ENCODE assay signal across 23 cellular contexts in the genomic region with DNA sequence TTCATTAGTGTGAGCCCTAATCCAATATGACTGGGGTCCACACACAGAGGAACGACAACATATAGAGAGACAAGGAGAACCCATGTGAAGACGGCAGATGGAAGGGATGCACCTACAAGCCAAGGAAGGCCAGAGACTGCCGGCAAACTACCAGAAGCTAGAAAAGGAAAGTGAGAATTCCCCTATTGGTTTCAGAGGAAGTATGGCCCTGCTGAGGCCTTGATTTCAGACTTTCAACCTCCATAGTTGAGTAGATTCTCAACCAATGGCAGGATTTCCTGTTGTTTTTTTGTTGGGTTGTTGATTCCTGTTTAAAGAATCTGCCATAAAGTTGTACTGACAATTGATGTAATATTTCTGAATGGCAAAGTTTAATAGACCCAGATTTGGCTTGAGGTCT.
DNase-seq lines count a peak whose midpoint lies in the region; ATAC-seq and TF ChIP-seq lines count a peak whose summit lies in the region.
"Had no signal": no experiment of that assay in that cellular context is flagged by ENCODE, and none has a peak within 500 bp of the region (broad histone marks: within the 10 kb centered on the region; RNA-seq: fewer than 3 reads in every experiment).

No MANE protein-coding gene starts in this region.

- DNase-seq in GM12865 (ENCODE audit: low read depth) (peak; percentile 10), HT-29 (ENCODE audit: low spot score) (no peak)
- no peak for DNase-seq in activated CD4-positive, alpha-beta T cell treated with anti-CD3 and anti-CD28 coated beads for 1 hour
- DNase-seq: activated CD4-positive, alpha-beta T cell treated with anti-CD3 and anti-CD28 coated beads, Interleukin-2, amount 50 U/mL, for 1 hour; activated naive CD4-positive, alpha-beta T cell treated with anti-CD3 and anti-CD28 coated beads for 36 hours; cerebellar nuclear complex; endodermal cell; GOT3; head of caudate nucleus; immature natural killer cell; KBM-7; NCI-H2081; NCI-H446 treated with DMSO at 0.1 percent for 48 hours; right cardiac atrium; stimulated activated naive B cell treated with anti-CD40 and anti-IgM and Interleukin-4, amounts not matched to agents 10 μg/mL and 1 μg/mL and 100 μg/mL, for 72 hours; thyroid gland had no signal

- TF ChIP-seq CTCF in GM12865 (IDR thresholded peaks at IDR 0.05; ENCODE audit: insufficient read depth, low read depth, low read length, missing control alignments): no peak

- no peak overlapping the region for H3K4me3 ChIP-seq in GM12865 (ENCODE audit: low read depth, low read length)
- H3K4me3 ChIP-seq: ascending aorta; BLaER1 treated with 17β-estradiol and CSF1 and Interleukin-3, amounts not matched to agents 10 nM and 100 nM; thyroid gland had no signal

- ATAC-seq in GM19395 (IDR thresholded peaks at IDR 0.05; ENCODE audit: unreplicated experiment) (peak; percentile 80), HG02870 (IDR thresholded peaks at IDR 0.05; ENCODE audit: unreplicated experiment) (peak; percentile 65), HG03469 (IDR thresholded peaks at IDR 0.05; ENCODE audit: unreplicated experiment) (peak; percentile 54), GM21515 (IDR thresholded peaks at IDR 0.05; ENCODE audit: unreplicated experiment) (no peak), HG02840 (IDR thresholded peaks at IDR 0.05; ENCODE audit: low FRiP score, unreplicated experiment) (no peak)
- ATAC-seq: right cardiac atrium; stimulated activated naive B cell treated with anti-CD40 and anti-IgM and Interleukin-4, amounts not matched to agents 10 μg/mL and 1 μg/mL and 100 μg/mL, for 72 hours had no signal

Comparison
In these comparisons a context has a peak if more than half of its experiments do, and no peak if none do; other contexts are left out.
1. ATAC-seq: peak in GM19395 (single experiment), HG02870 (single experiment) and HG03469 (single experiment); none in GM21515 (single experiment) and HG02840 (single experiment).